Comparison of ENCODE assay signal across 9 cellular contexts in genomic region chr11:74634537-74634936, GRCh38. TPM values are rescaled to one million over a fixed set of nuclear protein-coding genes. Genes with fewer than 3 reads are reported as not detected.
DNase-seq lines count a peak whose midpoint lies in the region; ATAC-seq and TF ChIP-seq lines count a peak whose summit lies in the region.
"Had no signal": no experiment of that assay in that cellular context is flagged by ENCODE, and none has a peak within 500 bp of the region (broad histone marks: within the 10 kb centered on the region; RNA-seq: fewer than 3 reads in every experiment).

No MANE protein-coding gene starts in this region.

- no peaks in the 10 kb centered on the region for H3K79me2 ChIP-seq in fibroblast of lung (ENCODE audit: control insufficient read depth, insufficient read depth, low read length)

- H2AFZ ChIP-seq in fibroblast of lung (ENCODE audit: low read length), result no peak overlapping the region

- H3K9me3 ChIP-seq in NT2/D1 (ENCODE audit: insufficient read depth, low read length) (no peaks in the 10 kb centered on the region), fibroblast of lung (ENCODE audit: control insufficient read depth, insufficient read depth, low read depth, low read length) (no peaks in the 10 kb centered on the region)
- no peaks in the 10 kb centered on the region for H3K9me3 ChIP-seq in CD8-positive, alpha-beta T cell (ENCODE audit: low read length)

- no peaks in the 10 kb centered on the region for H4K20me1 ChIP-seq in fibroblast of lung (ENCODE audit: control insufficient read depth, extremely low read depth, insufficient read depth, low read length)

- POLR2A ChIA-PET in CD8-positive, alpha-beta T cell (lab: Charles Lee), result no interaction called here

- peak; percentile 31 for TF ChIP-seq CTCF in GM06990 (IDR thresholded peaks at IDR 0.05; ENCODE audit: insufficient read depth, low read length, poor library complexity, severe bottlenecking)
- peak; percentile 12 to 52 for TF ChIP-seq CTCF in fibroblast of lung (conservative IDR thresholded peaks at IDR 0.05 in 1 of 2, IDR thresholded peaks at IDR 0.05 in 1 of 2; ENCODE audit: low read depth in 1 of 2, low read length in 2 of 2)
- TF ChIP-seq CTCF in progenitor cell of endocrine pancreas (IDR thresholded peaks at IDR 0.05; ENCODE audit: unreplicated experiment), result peak; percentile 25
- TF ChIP-seq CTCF in CD8-positive, alpha-beta T cell (IDR thresholded peaks at IDR 0.05), result no peak
- no peak for TF ChIP-seq CTCF in glutamatergic neuron (IDR thresholded peaks at IDR 0.05; ENCODE audit: partially characterized antibody, unreplicated experiment)

- H3K27me3 ChIP-seq in GM06990 (replicated peaks; ENCODE audit: control insufficient read depth, insufficient read depth, low read length), result no peaks in the 10 kb centered on the region
- H3K27me3 ChIP-seq in NT2/D1 (ENCODE audit: insufficient read depth, insufficient read length), result no peaks in the 10 kb centered on the region
- H3K27me3 ChIP-seq in fibroblast of lung (ENCODE audit: control insufficient read depth, insufficient read depth, low read length), result no peaks in the 10 kb centered on the region
- no peaks in the 10 kb centered on the region for H3K27me3 ChIP-seq in CD8-positive, alpha-beta T cell (ENCODE audit: insufficient read depth, low read length)

- H3K36me3 ChIP-seq in GM06990 (ENCODE audit: control insufficient read depth, insufficient read depth, low read length) (peaks cover 4% of the 10 kb centered on the region), NT2/D1 (ENCODE audit: insufficient read depth, insufficient read length, low read length) (peaks cover 50% of the 10 kb centered on the region), fibroblast of lung (ENCODE audit: control insufficient read depth, insufficient read depth, low read length) (no peaks in the 10 kb centered on the region)
- peaks cover 1% of the 10 kb centered on the region for H3K36me3 ChIP-seq in CD8-positive, alpha-beta T cell (ENCODE audit: insufficient read depth, low read length)

- ATAC-seq in CD8-positive, alpha-beta T cell, result no peak
- no peak for ATAC-seq in GM21390 (IDR thresholded peaks at IDR 0.05; ENCODE audit: unreplicated experiment)

- H3K4me3 Mint-ChIP-seq in progenitor cell of endocrine pancreas (ENCODE audit: low read depth) (no peak overlapping the region), glutamatergic neuron (ENCODE audit: unreplicated experiment) (no peak overlapping the region)
- no peak overlapping the region for H3K4me3 Mint-ChIP-seq in CD8-positive, alpha-beta T cell
- H3K4me3 Mint-ChIP-seq: T-helper 1 cell treated with Interleukin-12 subunit alpha and Interleukin-12 subunit beta and Interleukin-4 antibody, amounts not matched to agents 30 μg/mL and 1 μg/mL, for 36 hours had no signal

- CTCF ChIA-PET in CD8-positive, alpha-beta T cell (lab: Charles Lee), result interaction anchor here (0.7 kb wide), 1 partner anchor 52 kb away, joined by 3 read pairs; no protein-coding TSS in a partner anchor

- DNase-seq in GM06990 (ENCODE audit: extremely low read depth, insufficient read length), result no peak
- DNase-seq in NT2/D1 (ENCODE audit: low read depth, low spot score), result peak; percentile 16
- peak; percentile 43 to 65 for DNase-seq in fibroblast of lung (ENCODE audit: low read depth in 2 of 2)
- no peak for DNase-seq in progenitor cell of endocrine pancreas (ENCODE audit: low spot score, unreplicated experiment)
- DNase-seq in CD8-positive, alpha-beta T cell, result no peak
- no peak for DNase-seq in UCSD-AML1 (lab: John Stamatoyannopoulos, UW; ENCODE audit: unreplicated experiment)
- DNase-seq in glutamatergic neuron, result no peak

- intact Hi-C loops in CD8-positive, alpha-beta T cell (cut with DNase I, micrococcal nuclease), result no loop called here

- H3K36me3 Mint-ChIP-seq in progenitor cell of endocrine pancreas (ENCODE audit: insufficient read depth) (peaks cover 6% of the 10 kb centered on the region), glutamatergic neuron (ENCODE audit: unreplicated experiment) (no peaks in the 10 kb centered on the region)
- peaks cover 78% of the 10 kb centered on the region for H3K36me3 Mint-ChIP-seq in CD8-positive, alpha-beta T cell

- no peak overlapping the region for H3K27ac ChIP-seq in fibroblast of lung (ENCODE audit: insufficient read depth, low read length)
- H3K27ac ChIP-seq in CD8-positive, alpha-beta T cell (ENCODE audit: low read depth, low read length), result no peak overlapping the region

- no peak overlapping the region for H3K4me2 ChIP-seq in fibroblast of lung (ENCODE audit: extremely low read depth, insufficient read depth, low read length)

- no peak overlapping the region for H3K27ac Mint-ChIP-seq in progenitor cell of endocrine pancreas
- no peak overlapping the region for H3K27ac Mint-ChIP-seq in CD8-positive, alpha-beta T cell
- no peak overlapping the region for H3K27ac Mint-ChIP-seq in glutamatergic neuron (ENCODE audit: unreplicated experiment)
- H3K27ac Mint-ChIP-seq: T-helper 1 cell treated with Interleukin-12 subunit alpha and Interleukin-12 subunit beta and Interleukin-4 antibody, amounts not matched to agents 30 μg/mL and 1 μg/mL, for 36 hours had no signal

- H3K27me3 Mint-ChIP-seq in progenitor cell of endocrine pancreas, result no peaks in the 10 kb centered on the region
- no peaks in the 10 kb centered on the region for H3K27me3 Mint-ChIP-seq in CD8-positive, alpha-beta T cell (ENCODE audit: low read depth)
- no peaks in the 10 kb centered on the region for H3K27me3 Mint-ChIP-seq in glutamatergic neuron (ENCODE audit: unreplicated experiment)

- no peaks in the 10 kb centered on the region for H3K9me3 Mint-ChIP-seq in progenitor cell of endocrine pancreas (ENCODE audit: low read depth)
- H3K9me3 Mint-ChIP-seq in CD8-positive, alpha-beta T cell, result no peaks in the 10 kb centered on the region
- no peaks in the 10 kb centered on the region for H3K9me3 Mint-ChIP-seq in glutamatergic neuron (ENCODE audit: unreplicated experiment)
- H3K9me3 Mint-ChIP-seq: T-helper 1 cell treated with Interleukin-12 subunit alpha and Interleukin-12 subunit beta and Interleukin-4 antibody, amounts not matched to agents 30 μg/mL and 1 μg/mL, for 36 hours had no signal

- H3K4me3 ChIP-seq in GM06990 (replicated peaks; ENCODE audit: low read depth, low read length) (no peak overlapping the region), NT2/D1 (ENCODE audit: insufficient read length, low read depth) (no peak overlapping the region), fibroblast of lung (replicated peaks in 1 of 4; ENCODE audit: control extremely low read depth in 1 of 4, insufficient read depth in 1 of 4, low read depth in 3 of 4, low read length in 4 of 4) (no peak overlapping the region)
- H3K4me3 ChIP-seq in CD8-positive, alpha-beta T cell (ENCODE audit: low read depth, low read length), result no peak overlapping the region

- H3K9ac ChIP-seq in NT2/D1 (ENCODE audit: insufficient read length, low read depth) (no peak overlapping the region), fibroblast of lung (ENCODE audit: insufficient read depth, low read length) (no peak overlapping the region)

- H3K4me1 Mint-ChIP-seq in progenitor cell of endocrine pancreas (ENCODE audit: low read depth) (no peaks in the 10 kb centered on the region), glutamatergic neuron (ENCODE audit: low read depth, unreplicated experiment) (peaks cover 13% of the 10 kb centered on the region)
- H3K4me1 Mint-ChIP-seq in CD8-positive, alpha-beta T cell (ENCODE audit: low read depth), result no peaks in the 10 kb centered on the region

- H3K4me1 ChIP-seq in NT2/D1 (ENCODE audit: insufficient read depth, insufficient read length) (no peaks in the 10 kb centered on the region), fibroblast of lung (ENCODE audit: control insufficient read depth, extremely low read depth, insufficient read depth, low read length) (no peaks in the 10 kb centered on the region)
- no peaks in the 10 kb centered on the region for H3K4me1 ChIP-seq in CD8-positive, alpha-beta T cell (ENCODE audit: insufficient read depth, low read length)

RNA-seq across cellular contexts. Expression of gene POLD3, which starts 42.2 kb away (rescaled TPM):
- 9.1 and 12.8 TPM in 2 replicates for total RNA-seq in fibroblast of lung
- polyA plus RNA-seq in fibroblast of lung, result 13.7 and 19.6 TPM in 2 replicates
- polyA plus RNA-seq in fibroblast of lung (2012), result 8.2 and 11.6 TPM in 2 replicates
- 2.2 and 3.1 TPM in 2 replicates for polyA minus RNA-seq in fibroblast of lung (ENCODE audit: low replicate concordance)
- total RNA-seq in progenitor cell of endocrine pancreas, result 26.6 and 27.9 TPM in 2 replicates
- total RNA-seq in CD8-positive, alpha-beta T cell, result 1 to 10 TPM; 4.0 TPM
- 9.0 TPM for total RNA-seq in glutamatergic neuron (ENCODE audit: unreplicated experiment)

Comparison
In these comparisons a context has a peak if more than half of its experiments do, and no peak if none do; other contexts are left out.
1. DNase-seq: peak in NT2/D1 (single experiment) and fibroblast of lung (2 of 2); none in GM06990 (single experiment), progenitor cell of endocrine pancreas (single experiment), CD8-positive, alpha-beta T cell (0 of 7), UCSD-AML1 (single experiment) and glutamatergic neuron (single experiment).
2. CTCF ChIP-seq: peak in GM06990 (single experiment), fibroblast of lung (2 of 2) and progenitor cell of endocrine pancreas (single experiment); none in CD8-positive, alpha-beta T cell (single experiment) and glutamatergic neuron (single experiment).